7 cellular contexts compared by ENCODE assay signal in the genomic region with DNA sequence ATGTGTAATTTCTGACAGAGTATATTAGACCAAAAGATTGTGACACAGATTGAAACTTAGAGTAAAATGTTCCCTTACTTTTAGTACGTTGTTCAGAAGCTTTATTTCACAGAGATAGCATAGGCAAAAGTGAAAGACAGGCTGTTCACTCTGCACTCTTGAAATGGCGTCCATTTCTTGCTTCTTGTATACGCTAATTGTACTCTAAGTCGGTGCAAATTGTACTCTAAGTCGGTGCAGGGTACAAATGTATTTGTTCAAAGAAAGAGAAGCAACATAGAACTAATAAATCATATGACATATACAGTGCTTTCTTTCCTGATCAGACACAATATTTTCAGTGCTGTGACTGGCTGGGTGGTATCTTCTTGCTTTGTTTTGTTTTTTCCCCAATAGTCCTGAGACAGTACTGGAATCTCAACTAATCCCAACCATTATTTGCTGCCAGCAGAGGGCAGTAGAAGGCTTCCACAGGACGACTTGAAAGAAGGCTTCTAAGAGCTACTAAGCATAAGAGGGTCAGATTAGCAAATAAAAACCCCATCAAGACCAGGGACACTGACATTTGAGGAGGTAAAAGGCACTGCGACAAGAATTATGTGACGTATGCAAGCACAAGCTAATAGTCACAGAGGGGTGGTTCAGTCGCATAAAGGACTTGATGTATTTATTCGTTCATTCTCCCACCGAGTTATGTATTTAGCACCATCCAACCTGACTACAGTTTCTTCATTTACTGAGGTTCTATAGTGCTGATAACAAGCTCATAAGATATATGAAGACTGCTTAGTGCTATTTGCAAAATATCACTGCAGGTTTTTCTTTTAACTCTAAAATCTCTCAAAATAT.
DNase-seq lines count a peak whose midpoint lies in the region; ATAC-seq, FAIRE-seq and TF ChIP-seq lines count a peak whose summit lies in the region.

No MANE protein-coding gene starts in this region.

- H3K27ac ChIP-seq in OCI-LY3 (ENCODE audit: low read length) (no peak overlapping the region), astrocyte (ENCODE audit: low read depth, low read length) (no peak overlapping the region), keratinocyte (ENCODE audit: control insufficient read depth, insufficient read depth, low read length) (no peak overlapping the region)

- H3K79me2 ChIP-seq in OCI-LY3 (ENCODE audit: low read length) (no peaks in the 10 kb centered on the region), astrocyte (ENCODE audit: insufficient read depth, low read length) (no peaks in the 10 kb centered on the region), keratinocyte (ENCODE audit: control insufficient read depth, insufficient read depth, low read length) (no peaks in the 10 kb centered on the region)

- H3K9me3 Mint-ChIP-seq in astrocyte (ENCODE audit: unreplicated experiment), result no peaks in the 10 kb centered on the region

- H3K4me3 ChIP-seq in OCI-LY3 (ENCODE audit: low read length), result no peak overlapping the region
- H3K4me3 ChIP-seq in astrocyte (ENCODE audit: insufficient read depth, low read depth, low read length), result no peak overlapping the region
- no peak overlapping the region for H3K4me3 ChIP-seq in keratinocyte (ENCODE audit: control insufficient read depth in 2 of 3, extremely low read depth in 1 of 3, insufficient read depth in 2 of 3, low read depth in 1 of 3, low read length in 3 of 3)

- H3K27me3 ChIP-seq in OCI-LY3 (ENCODE audit: low read depth, low read length), result no peaks in the 10 kb centered on the region
- H3K27me3 ChIP-seq in astrocyte (ENCODE audit: insufficient read depth, low read length), result no peaks in the 10 kb centered on the region
- H3K27me3 ChIP-seq in keratinocyte (ENCODE audit: control insufficient read depth, extremely low read depth, insufficient read depth, low read length), result no peaks in the 10 kb centered on the region

- ATAC-seq in GM21717 (IDR thresholded peaks at IDR 0.05; ENCODE audit: unreplicated experiment), result peak; percentile 85

- no peak overlapping the region for H3K27ac Mint-ChIP-seq in astrocyte (ENCODE audit: unreplicated experiment)

- 0 out of 2 replicates have a peak overlapping the region, but pooled peaks have one; percentile 11 for H3K4me2 ChIP-seq in OCI-LY3 (ENCODE audit: low read length)
- no peak overlapping the region for H3K4me2 ChIP-seq in astrocyte (ENCODE audit: low read length)
- H3K4me2 ChIP-seq in keratinocyte (ENCODE audit: control insufficient read depth, extremely low read depth, insufficient read depth, low read depth, low read length), result no peak overlapping the region

- H3K4me3 Mint-ChIP-seq in astrocyte (ENCODE audit: unreplicated experiment), result no peak overlapping the region

- H3K9me3 ChIP-seq in OCI-LY3 (ENCODE audit: insufficient read depth, low read length) (no peaks in the 10 kb centered on the region), astrocyte (ENCODE audit: insufficient read depth, low read depth, low read length) (no peaks in the 10 kb centered on the region), keratinocyte (ENCODE audit: control insufficient read depth, low read depth, low read length) (no peaks in the 10 kb centered on the region)

- dilution Hi-C loops in keratinocyte (cut with MboI; ENCODE audit: extremely low pct_ligation_motif_present, low sequenced_read_pairs), result no loop called here

- FAIRE-seq in astrocyte (lab: Jason Lieb, UNC), result no peak
- FAIRE-seq in keratinocyte (lab: Jason Lieb, UNC), result peak; percentile 84

- H3K9ac ChIP-seq in OCI-LY3 (ENCODE audit: low read length) (no peak overlapping the region), astrocyte (ENCODE audit: low read length) (no peak overlapping the region), keratinocyte (ENCODE audit: control insufficient read depth, extremely low read depth, insufficient read depth, low read length) (no peak overlapping the region)

- H3K9me1 ChIP-seq in keratinocyte (ENCODE audit: control insufficient read depth, extremely low read depth, insufficient read depth, low read length), result no peaks in the 10 kb centered on the region

- in situ Hi-C loops in KBM-7 (cut with MboI; ENCODE audit: low pct_unique_long_range_greater_than_20kb, low sequenced_read_pairs), result no loop called here

- DNase-seq in GM10266 (ENCODE audit: extremely low spot score), result peak; percentile 37
- peak; percentile 69 for DNase-seq in KBM-7
- DNase-seq in astrocyte (ENCODE audit: low read depth), result peak; percentile 16
- peak; percentile 15 for DNase-seq in keratinocyte (ENCODE audit: low read depth, low spot score)
- peak; percentile 7 for DNase-seq in stimulated activated CD8-positive, alpha-beta memory T cell treated with anti-CD3 and anti-CD28 coated beads, Interleukin-7, amount 100 ng/mL, for 24 hours (ENCODE audit: low read depth)

- no peaks in the 10 kb centered on the region for H3K4me1 Mint-ChIP-seq in astrocyte (ENCODE audit: low read depth, unreplicated experiment)

- H3K36me3 ChIP-seq in OCI-LY3 (replicated peaks; ENCODE audit: low read depth, low read length) (no peaks in the 10 kb centered on the region), astrocyte (ENCODE audit: insufficient read depth, low read length) (no peaks in the 10 kb centered on the region), keratinocyte (ENCODE audit: control insufficient read depth in 2 of 2, extremely low read depth in 1 of 2, insufficient read depth in 2 of 2, low read length in 2 of 2) (no peaks in the 10 kb centered on the region)

- peak; percentile 75 for TF ChIP-seq CTCF in GM10266 (IDR thresholded peaks at IDR 0.05; ENCODE audit: control insufficient read depth, insufficient read depth, low read depth, missing control alignments)
- TF ChIP-seq CTCF in OCI-LY3 (IDR thresholded peaks at IDR 0.05; ENCODE audit: low read depth, low read length), result peak; percentile 72
- TF ChIP-seq CTCF in astrocyte (IDR thresholded peaks at IDR 0.05; ENCODE audit: insufficient read depth, low read depth, low read length), result peak; percentile 78
- TF ChIP-seq CTCF in keratinocyte (optimal IDR thresholded peaks at IDR 0.05 in 1 of 3, IDR thresholded peaks at IDR 0.05 in 1 of 3, conservative IDR thresholded peaks at IDR 0.05 in 1 of 3; ENCODE audit: extremely low read depth in 1 of 3, insufficient read depth in 2 of 3, low read length in 3 of 3), result peak; percentile 64 to 70 (median 65)

- H3K4me1 ChIP-seq in OCI-LY3 (ENCODE audit: low read length) (0 out of 2 replicates have a peak, but pooled peaks cover 4% of the 10 kb centered on the region), astrocyte (ENCODE audit: insufficient read depth, low read length) (no peaks in the 10 kb centered on the region), keratinocyte (ENCODE audit: control insufficient read depth, extremely low read depth, insufficient read depth, low read length) (no peaks in the 10 kb centered on the region)

- H3K27me3 Mint-ChIP-seq in astrocyte (ENCODE audit: low read depth, unreplicated experiment), result no peaks in the 10 kb centered on the region

- no peaks in the 10 kb centered on the region for H3K36me3 Mint-ChIP-seq in astrocyte (ENCODE audit: low read depth, unreplicated experiment)

- H2AFZ ChIP-seq in OCI-LY3 (ENCODE audit: low read depth, low read length), result no peak overlapping the region
- H2AFZ ChIP-seq in astrocyte (ENCODE audit: low read depth, low read length), result no peak overlapping the region
- H2AFZ ChIP-seq in keratinocyte (ENCODE audit: control insufficient read depth, low read length), result no peak overlapping the region

- H4K20me1 ChIP-seq in OCI-LY3 (ENCODE audit: insufficient read depth, low read length) (no peaks in the 10 kb centered on the region), astrocyte (ENCODE audit: insufficient read depth, low read length) (no peaks in the 10 kb centered on the region), keratinocyte (ENCODE audit: control insufficient read depth, extremely low read depth, insufficient read depth, low read length) (no peaks in the 10 kb centered on the region)

Comparison
In these comparisons a context has a peak if more than half of its experiments do, and no peak if none do; other contexts are left out.
1. DNase-seq: peak in every context shown above with its lines; median percentile 69 in KBM-7; 37 in GM10266; 16 in astrocyte; 15 in keratinocyte; 7 in stimulated activated CD8-positive, alpha-beta memory T cell treated with anti-CD3 and anti-CD28 coated beads, Interleukin-7, amount 100 ng/mL, for 24 hours.